Comparison of ENCODE assay signal across 20 cellular contexts in genomic region chr14:100262545-100262944, GRCh38. TPM values are rescaled to one million over a fixed set of nuclear protein-coding genes. Genes with fewer than 3 reads are reported as not detected.
DNase-seq lines count a peak whose midpoint lies in the region; ATAC-seq and TF ChIP-seq lines count a peak whose summit lies in the region.
"Had no signal": no experiment of that assay in that cellular context is flagged by ENCODE, and none has a peak within 500 bp of the region (broad histone marks: within the 10 kb centered on the region; RNA-seq: fewer than 3 reads in every experiment).

No MANE protein-coding gene starts in this region.

- POLR2A ChIA-PET in WTC11 (lab: Charles Lee) (no interaction called here), GM10248 (lab: Yijun Ruan, JAX) (no interaction called here)
- POLR2A ChIA-PET in naive thymus-derived CD8-positive, alpha-beta T cell (lab: Charles Lee), result no interaction called here

- H3K9me3 ChIP-seq in CD4-positive, CD25-positive, alpha-beta regulatory T cell (ENCODE audit: control insufficient read depth in 2 of 2, low read length in 2 of 2), result no peaks in the 10 kb centered on the region
- H3K9me3 ChIP-seq: A549, right atrium auricular region had no signal

- no peak overlapping the region for H3K27ac ChIP-seq in CD4-positive, CD25-positive, alpha-beta regulatory T cell (ENCODE audit: insufficient read depth, low read length, poor library complexity, severe bottlenecking)
- H3K27ac ChIP-seq: A549, right atrium auricular region had no signal

- H3K9me3 Mint-ChIP-seq in activated T-cell treated with anti-CD3 and anti-CD28 coated beads, Interleukin-2, amount 50 U/mL, for 24 hours, result no peaks in the 10 kb centered on the region
- no peaks in the 10 kb centered on the region for H3K9me3 Mint-ChIP-seq in activated T-cell treated with anti-CD3 and anti-CD28 coated beads, Interleukin-2, amount 50 U/mL, for 4 hours
- no peaks in the 10 kb centered on the region for H3K9me3 Mint-ChIP-seq in CD4-positive, CD25-positive, alpha-beta regulatory T cell
- peaks cover 6% of the 10 kb centered on the region; the same call in 1 of the 2 replicates for H3K9me3 Mint-ChIP-seq in WTC11
- H3K9me3 Mint-ChIP-seq in naive thymus-derived CD8-positive, alpha-beta T cell, result no peaks in the 10 kb centered on the region

- peak overlapping the region; percentile 90 for H3K27ac Mint-ChIP-seq in activated T-cell treated with anti-CD3 and anti-CD28 coated beads, Interleukin-2, amount 50 U/mL, for 24 hours
- H3K27ac Mint-ChIP-seq in CD4-positive, CD25-positive, alpha-beta regulatory T cell, result peak overlapping the region; percentile 43 to 67 (median 51)
- H3K27ac Mint-ChIP-seq in WTC11, result peak overlapping the region; percentile 26; the same call in 1 of the 2 replicates
- H3K27ac Mint-ChIP-seq in naive thymus-derived CD8-positive, alpha-beta T cell, result peak overlapping the region in 8 of 10 donors; percentile 55 to 91 (median 80)

- no peak overlapping the region for H3K4me3 Mint-ChIP-seq in activated T-cell treated with anti-CD3 and anti-CD28 coated beads, Interleukin-2, amount 50 U/mL, for 24 hours
- no peak overlapping the region for H3K4me3 Mint-ChIP-seq in activated T-cell treated with anti-CD3 and anti-CD28 coated beads, Interleukin-2, amount 50 U/mL, for 4 hours
- H3K4me3 Mint-ChIP-seq in CD4-positive, CD25-positive, alpha-beta regulatory T cell, result peak overlapping the region in 2 of 4 donors; percentile 41 to 42
- H3K4me3 Mint-ChIP-seq in WTC11, result no peak overlapping the region
- H3K4me3 Mint-ChIP-seq in naive thymus-derived CD8-positive, alpha-beta T cell, result peak overlapping the region in 2 of 10 donors; percentile 1 to 57

- peaks cover 86% of the 10 kb centered on the region for H3K4me1 Mint-ChIP-seq in activated T-cell treated with anti-CD3 and anti-CD28 coated beads, Interleukin-2, amount 50 U/mL, for 24 hours (ENCODE audit: low read depth)
- peaks cover 85% of the 10 kb centered on the region for H3K4me1 Mint-ChIP-seq in activated T-cell treated with anti-CD3 and anti-CD28 coated beads, Interleukin-2, amount 50 U/mL, for 4 hours (ENCODE audit: low read depth)
- peaks cover 25 to 95% (median 69%) of the 10 kb centered on the region in 4 donors for H3K4me1 Mint-ChIP-seq in CD4-positive, CD25-positive, alpha-beta regulatory T cell
- peaks cover 26% of the 10 kb centered on the region for H3K4me1 Mint-ChIP-seq in WTC11
- peaks cover 42 to 93% (median 85%) of the 10 kb centered on the region in 4 donors for H3K4me1 Mint-ChIP-seq in naive thymus-derived CD8-positive, alpha-beta T cell

- H3K36me3 ChIP-seq in CD4-positive, CD25-positive, alpha-beta regulatory T cell (ENCODE audit: control insufficient read depth, insufficient read depth, low read length), result peaks cover 32% of the 10 kb centered on the region

- DNase-seq in activated T-cell treated with anti-CD3 and anti-CD28 coated beads, Interleukin-2, amount 50 U/mL, for 24 hours, result no peak
- DNase-seq in activated T-cell treated with anti-CD3 and anti-CD28 coated beads, Interleukin-2, amount 50 U/mL, for 4 hours, result no peak
- no peak for DNase-seq in CD4-positive, CD25-positive, alpha-beta regulatory T cell
- no peak for DNase-seq in WTC11 (ENCODE audit: low spot score)
- DNase-seq in naive thymus-derived CD8-positive, alpha-beta T cell, result no peak
- DNase-seq in NCI-H1694 treated with DMSO at 0.1 percent for 48 hours (lab: John Stamatoyannopoulos, UW), result no peak
- no peak for DNase-seq in GM10248 (ENCODE audit: extremely low spot score)
- no peak for DNase-seq in activated CD4-positive, CD25-positive, alpha-beta regulatory T cell (lab: John Stamatoyannopoulos, UW)
- DNase-seq: activated CD4-positive, alpha-beta T cell treated with anti-CD3 and anti-CD28 coated beads for 4 hours; activated CD8-positive, alpha-beta memory T cell treated with anti-CD3 and anti-CD28 coated beads, Interleukin-2, amount 50 U/mL, for 48 hours; activated gamma-delta T cell; C1 segment of cervical spinal cord; DMS 273 treated with DMSO at 0.1 percent for 48 hours; mammary epithelial cell; NCI-H1092; NCI-H1930; NCI-H2227 treated with DMSO at 0.1 percent for 48 hours; NCI-H748 treated with DMSO at 0.1 percent for 48 hours had no signal

- no peak overlapping the region for H3K4me3 ChIP-seq in CD4-positive, CD25-positive, alpha-beta regulatory T cell (ENCODE audit: low read depth, low read length)
- H3K4me3 ChIP-seq: A549, right atrium auricular region had no signal

- ATAC-seq in activated T-cell treated with anti-CD3 and anti-CD28 coated beads, Interleukin-2, amount 50 U/mL, for 4 hours, result no peak
- ATAC-seq in CD4-positive, CD25-positive, alpha-beta regulatory T cell (ENCODE audit: low read depth in 2 of 2), result no peak
- no peak for ATAC-seq in WTC11
- no peak for ATAC-seq in naive thymus-derived CD8-positive, alpha-beta T cell
- ATAC-seq: A549 had no signal

- peaks cover 58% of the 10 kb centered on the region for H3K4me1 ChIP-seq in CD4-positive, CD25-positive, alpha-beta regulatory T cell (ENCODE audit: control insufficient read depth, insufficient read depth, low read length, poor library complexity, severe bottlenecking)
- H3K4me1 ChIP-seq: A549 had no signal

- CTCF ChIA-PET in WTC11 (lab: Charles Lee) (interaction anchor here (2.1 kb wide), 1 partner anchor 16 kb away, joined by 16 read pairs; no protein-coding TSS in a partner anchor), GM10248 (lab: Yijun Ruan, JAX) (interaction anchor here (1.2 to 4.5 kb wide), 5 partner anchors 11 to 35 kb away, joined by 4 to 40 read pairs (median 11); no protein-coding TSS in a partner anchor)

- H3K36me3 Mint-ChIP-seq in activated T-cell treated with anti-CD3 and anti-CD28 coated beads, Interleukin-2, amount 50 U/mL, for 24 hours (ENCODE audit: low read depth), result peaks cover 66% of the 10 kb centered on the region
- H3K36me3 Mint-ChIP-seq in activated T-cell treated with anti-CD3 and anti-CD28 coated beads, Interleukin-2, amount 50 U/mL, for 4 hours (ENCODE audit: insufficient read depth), result peaks cover 23% of the 10 kb centered on the region
- H3K36me3 Mint-ChIP-seq in CD4-positive, CD25-positive, alpha-beta regulatory T cell, result peaks cover 23% of the 10 kb centered on the region
- H3K36me3 Mint-ChIP-seq in WTC11, result peaks cover 31% of the 10 kb centered on the region
- peaks cover 0 to 59% (median 13%) of the 10 kb centered on the region in 3 donors for H3K36me3 Mint-ChIP-seq in naive thymus-derived CD8-positive, alpha-beta T cell

- TF ChIP-seq CTCF in WTC11 (IDR thresholded peaks at IDR 0.05) (no peak), GM10248 (IDR thresholded peaks at IDR 0.05; ENCODE audit: control extremely low read depth, extremely low read depth, low read depth, missing control alignments) (no peak)

- no peaks in the 10 kb centered on the region for H3K27me3 ChIP-seq in CD4-positive, CD25-positive, alpha-beta regulatory T cell (ENCODE audit: control insufficient read depth, insufficient read depth, low read length)
- H3K27me3 ChIP-seq: right atrium auricular region had no signal

- no peaks in the 10 kb centered on the region for H3K27me3 Mint-ChIP-seq in activated T-cell treated with anti-CD3 and anti-CD28 coated beads, Interleukin-2, amount 50 U/mL, for 24 hours
- no peaks in the 10 kb centered on the region for H3K27me3 Mint-ChIP-seq in activated T-cell treated with anti-CD3 and anti-CD28 coated beads, Interleukin-2, amount 50 U/mL, for 4 hours (ENCODE audit: low read depth)
- H3K27me3 Mint-ChIP-seq in CD4-positive, CD25-positive, alpha-beta regulatory T cell, result no peaks in the 10 kb centered on the region
- no peaks in the 10 kb centered on the region for H3K27me3 Mint-ChIP-seq in WTC11 (ENCODE audit: low read depth)
- H3K27me3 Mint-ChIP-seq in naive thymus-derived CD8-positive, alpha-beta T cell, result no peaks in the 10 kb centered on the region

TF ChIP-seq in WTC11, 78 proteins besides CTCF, POLR2A, EP300 and RAD21 (continues in another document):
- TF ChIP-seq FOXK1 (CRISPR knock-in tag; IDR thresholded peaks at IDR 0.05) (no peak), SMAD4 (CRISPR knock-in tag; IDR thresholded peaks at IDR 0.05) (no peak), ATF1 (CRISPR knock-in tag; IDR thresholded peaks at IDR 0.05) (no peak), MXD4 (CRISPR knock-in tag; IDR thresholded peaks at IDR 0.05; ENCODE audit: borderline replicate concordance) (no peak), ELF4 (CRISPR knock-in tag; IDR thresholded peaks at IDR 0.05; ENCODE audit: low read depth) (no peak), NR2C2 (CRISPR knock-in tag; IDR thresholded peaks at IDR 0.05) (no peak)

RNA-seq across cellular contexts. Expression of gene YY1, which starts 23.6 kb away (rescaled TPM):
- total RNA-seq in activated T-cell treated with anti-CD3 and anti-CD28 coated beads, Interleukin-2, amount 50 U/mL, for 4 hours, result 10 to 100 TPM; 81.3 to 90.1 (median 88.3) TPM
- 79.4 TPM for total RNA-seq in CD4-positive, CD25-positive, alpha-beta regulatory T cell
- 10 to 100 TPM; 16.4 to 21.9 (median 19.0) TPM for polyA plus RNA-seq in CD4-positive, CD25-positive, alpha-beta regulatory T cell
- 78.8 to 83.1 TPM (median 81.9 TPM) in 3 replicates for total RNA-seq in WTC11 (2021)
- 100 to 1,000 TPM in 1 of 2 experiments, 10 to 100 TPM in 1; 93.2 to 102 TPM for total RNA-seq in naive thymus-derived CD8-positive, alpha-beta T cell
- 10 to 100 TPM; 15.0 to 16.5 (median 16.2) TPM for polyA plus RNA-seq in naive thymus-derived CD8-positive, alpha-beta T cell

RNA-seq across cellular contexts. Expression of gene SLC25A29, which starts 43.7 kb away (rescaled TPM):
- 10 to 100 TPM in 1 of 3 donors, 1 to 10 TPM in 2; 6.2 to 10.8 (median 6.6) TPM for total RNA-seq in activated T-cell treated with anti-CD3 and anti-CD28 coated beads, Interleukin-2, amount 50 U/mL, for 4 hours
- 5.3 TPM for total RNA-seq in CD4-positive, CD25-positive, alpha-beta regulatory T cell
- polyA plus RNA-seq in CD4-positive, CD25-positive, alpha-beta regulatory T cell, result 1 to 10 TPM in 3 of 4 donors, under 1 TPM in 1; 0.69 to 7.9 (median 1.8) TPM
- total RNA-seq in WTC11 (2021), result 179 to 185 TPM (median 181 TPM) in 3 replicates
- 10 to 100 TPM; 16.1 to 18.5 TPM for total RNA-seq in naive thymus-derived CD8-positive, alpha-beta T cell
- 1 to 10 TPM; 2.7 to 8.8 (median 4.1) TPM for polyA plus RNA-seq in naive thymus-derived CD8-positive, alpha-beta T cell

Comparison
In these comparisons a context has a peak if more than half of its experiments do, and no peak if none do; other contexts are left out.
1. H3K27ac Mint-ChIP-seq: peak in every context shown above with its lines; median percentile 90 in activated T-cell treated with anti-CD3 and anti-CD28 coated beads, Interleukin-2, amount 50 U/mL, for 24 hours; 80 in naive thymus-derived CD8-positive, alpha-beta T cell; 51 in CD4-positive, CD25-positive, alpha-beta regulatory T cell; 26 in WTC11.